In genomic region chr6:5471044-5471443, GRCh38 we compare ENCODE assay signal across 8 cellular contexts.
DNase-seq lines count a peak whose midpoint lies in the region; ATAC-seq and TF ChIP-seq lines count a peak whose summit lies in the region.

No MANE protein-coding gene starts in this region.

- H3K36me3 ChIP-seq in ectodermal cell (ENCODE audit: control insufficient read depth, insufficient read depth, low read length), result no peaks in the 10 kb centered on the region

- H3K4me1 ChIP-seq in ectodermal cell (ENCODE audit: control insufficient read depth, insufficient read depth, low read length), result peaks cover 37% of the 10 kb centered on the region

- DNase-seq in GM13976 (ENCODE audit: low spot score) (peak; percentile 73), NCI-H526 (lab: John Stamatoyannopoulos, UW) (peak; percentile 59 to 78), lung microvascular endothelial cell (ENCODE audit: low read depth in 2 of 2) (peak; percentile 73 to 77), cerebellar nuclear complex (lab: John Stamatoyannopoulos, UW) (no peak)
- peak; percentile 70 for DNase-seq in activated CD4-positive, alpha-beta memory T cell treated with anti-CD3 and anti-CD28 coated beads for 36 hours
- peak; percentile 33 to 35 for DNase-seq in stimulated activated CD8-positive, alpha-beta memory T cell treated with anti-CD3 and anti-CD28 coated beads, Interleukin-2, amount 100 ng/mL, for 1 hour (ENCODE audit: low read depth in 2 of 2)

- H3K4me1 Mint-ChIP-seq in activated CD4-positive, alpha-beta memory T cell treated with anti-CD3 and anti-CD28 coated beads for 36 hours (ENCODE audit: low read depth), result no peaks in the 10 kb centered on the region

- peak; percentile 70 for TF ChIP-seq CTCF in GM13976 (IDR thresholded peaks at IDR 0.05; ENCODE audit: borderline replicate concordance, control extremely low read depth, extremely low read depth, insufficient read depth, missing control alignments)

- no peak overlapping the region for H3K4me3 Mint-ChIP-seq in activated CD4-positive, alpha-beta memory T cell treated with anti-CD3 and anti-CD28 coated beads for 36 hours

- intact Hi-C loops in activated CD4-positive, alpha-beta memory T cell treated with anti-CD3 and anti-CD28 coated beads for 36 hours (cut with micrococcal nuclease), result loop anchor here (5.0 kb wide), 1 partner anchor 536 kb away; the partner anchor contains the start of gene NRN1

- no peaks in the 10 kb centered on the region for H3K27me3 ChIP-seq in ectodermal cell (ENCODE audit: control insufficient read depth, insufficient read depth, low read length, poor library complexity, severe bottlenecking)

- ATAC-seq in HG03354 (IDR thresholded peaks at IDR 0.05; ENCODE audit: poor library complexity, severe bottlenecking, unreplicated experiment), result peak; percentile 72

- H3K27me3 Mint-ChIP-seq in activated CD4-positive, alpha-beta memory T cell treated with anti-CD3 and anti-CD28 coated beads for 36 hours, result no peaks in the 10 kb centered on the region

- POLR2A ChIA-PET in activated CD4-positive, alpha-beta memory T cell treated with anti-CD3 and anti-CD28 coated beads for 36 hours (lab: Charles Lee), result interaction anchor here (0.5 to 1.6 kb wide), 2 partner anchors 10 to 361 kb away, joined by 3 to 5 read pairs; no protein-coding TSS in a partner anchor

- no peak overlapping the region for H3K27ac Mint-ChIP-seq in activated CD4-positive, alpha-beta memory T cell treated with anti-CD3 and anti-CD28 coated beads for 36 hours

- peak overlapping the region; percentile 94 for H3K27ac ChIP-seq in ectodermal cell (ENCODE audit: insufficient read depth, low read depth, low read length, poor library complexity, severe bottlenecking)

- in situ Hi-C loops in GM13976 (cut with MboI; ENCODE audit: low sequenced_read_pairs, unreplicated experiment), result loop anchor here (25.0 kb wide), 2 partner anchors 516 to 1066 kb away; no protein-coding TSS in a partner anchor

- no peaks in the 10 kb centered on the region for H3K9me3 ChIP-seq in ectodermal cell (ENCODE audit: control insufficient read depth, low read length)

- H3K4me3 ChIP-seq in ectodermal cell (ENCODE audit: insufficient read depth, low read depth, low read length), result no peak overlapping the region

- no peaks in the 10 kb centered on the region for H3K9me3 Mint-ChIP-seq in activated CD4-positive, alpha-beta memory T cell treated with anti-CD3 and anti-CD28 coated beads for 36 hours

- peaks cover 5% of the 10 kb centered on the region for H3K36me3 Mint-ChIP-seq in activated CD4-positive, alpha-beta memory T cell treated with anti-CD3 and anti-CD28 coated beads for 36 hours

- WGBS in ectodermal cell, 2 experiments, result 3 to 4% methylated on average over 7 of the region's 8 CpGs

- CTCF ChIA-PET in activated CD4-positive, alpha-beta memory T cell treated with anti-CD3 and anti-CD28 coated beads for 36 hours (lab: Charles Lee), result interaction anchor here (0.6 to 2.1 kb wide), 40 partner anchors 10 to 1922 kb away, joined by 3 to 11 read pairs (median 3); no protein-coding TSS in a partner anchor

Comparison
In these comparisons a context has a peak if more than half of its experiments do, and no peak if none do; other contexts are left out.
1. DNase-seq: peak in GM13976 (single experiment), NCI-H526 (2 of 2), activated CD4-positive, alpha-beta memory T cell treated with anti-CD3 and anti-CD28 coated beads for 36 hours (single experiment), lung microvascular endothelial cell (2 of 2) and stimulated activated CD8-positive, alpha-beta memory T cell treated with anti-CD3 and anti-CD28 coated beads, Interleukin-2, amount 100 ng/mL, for 1 hour (2 of 2); none in cerebellar nuclear complex (0 of 2).